Comparison of ENCODE assay signal across 1 cellular context in the genomic region with DNA sequence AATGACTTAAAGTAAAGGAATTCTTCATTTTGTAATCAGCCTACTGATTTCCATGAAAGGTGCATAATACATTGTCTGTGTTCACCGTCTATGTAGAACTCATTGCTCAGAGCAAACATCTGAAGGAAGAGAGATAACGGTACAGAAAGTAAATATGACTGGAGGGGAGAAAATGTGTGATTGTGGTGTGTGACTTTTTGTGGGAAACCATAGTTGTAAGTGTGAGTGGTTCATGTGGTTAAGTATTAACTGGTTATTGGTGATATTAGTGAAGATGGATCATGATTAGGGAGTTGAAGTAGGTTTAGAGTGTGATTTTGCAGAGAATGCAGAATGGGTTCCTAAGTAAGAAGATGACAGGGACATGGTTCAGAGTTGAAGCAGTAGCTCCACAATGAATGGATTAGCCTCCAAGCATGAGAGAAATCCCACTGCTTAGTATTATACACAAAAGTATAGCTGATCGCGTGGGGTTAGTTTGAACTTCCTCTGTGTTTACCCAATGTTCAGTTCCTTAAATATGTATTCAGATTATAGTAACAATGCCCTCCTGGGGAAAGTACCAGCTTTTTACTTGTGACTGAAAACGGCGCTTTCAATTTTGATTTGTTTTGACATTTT.
TF ChIP-seq lines count a peak whose summit lies in the region.

No MANE protein-coding gene starts in this region.

TF ChIP-seq in HepG2, 621 proteins besides CTCF, POLR2A, EP300 and RAD21 (continued from another document and continues in another):
- peak; percentile 96 for TF ChIP-seq AHDC1 (CRISPR knock-in tag; IDR thresholded peaks at IDR 0.05; ENCODE audit: borderline replicate concordance)
- TF ChIP-seq, protein P1, sequence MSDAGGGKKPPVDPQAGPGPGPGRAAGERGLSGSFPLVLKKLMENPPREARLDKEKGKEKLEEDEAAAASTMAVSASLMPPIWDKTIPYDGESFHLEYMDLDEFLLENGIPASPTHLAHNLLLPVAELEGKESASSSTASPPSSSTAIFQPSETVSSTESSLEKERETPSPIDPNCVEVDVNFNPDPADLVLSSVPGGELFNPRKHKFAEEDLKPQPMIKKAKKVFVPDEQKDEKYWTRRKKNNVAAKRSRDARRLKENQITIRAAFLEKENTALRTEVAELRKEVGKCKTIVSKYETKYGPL (CRISPR knock-in tag; IDR thresholded peaks at IDR 0.05) = no peak
- TF ChIP-seq, protein P2, sequence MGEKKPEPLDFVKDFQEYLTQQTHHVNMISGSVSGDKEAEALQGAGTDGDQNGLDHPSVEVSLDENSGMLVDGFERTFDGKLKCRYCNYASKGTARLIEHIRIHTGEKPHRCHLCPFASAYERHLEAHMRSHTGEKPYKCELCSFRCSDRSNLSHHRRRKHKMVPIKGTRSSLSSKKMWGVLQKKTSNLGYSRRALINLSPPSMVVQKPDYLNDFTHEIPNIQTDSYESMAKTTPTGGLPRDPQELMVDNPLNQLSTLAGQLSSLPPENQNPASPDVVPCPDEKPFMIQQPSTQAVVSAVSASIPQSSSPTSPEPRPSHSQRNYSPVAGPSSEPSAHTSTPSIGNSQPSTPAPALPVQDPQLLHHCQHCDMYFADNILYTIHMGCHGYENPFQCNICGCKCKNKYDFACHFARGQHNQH (CRISPR knock-in tag; IDR thresholded peaks at IDR 0.05) = peak; percentile 29; the same call in 1 of the 2 replicates
- TF ChIP-seq, protein P3, sequence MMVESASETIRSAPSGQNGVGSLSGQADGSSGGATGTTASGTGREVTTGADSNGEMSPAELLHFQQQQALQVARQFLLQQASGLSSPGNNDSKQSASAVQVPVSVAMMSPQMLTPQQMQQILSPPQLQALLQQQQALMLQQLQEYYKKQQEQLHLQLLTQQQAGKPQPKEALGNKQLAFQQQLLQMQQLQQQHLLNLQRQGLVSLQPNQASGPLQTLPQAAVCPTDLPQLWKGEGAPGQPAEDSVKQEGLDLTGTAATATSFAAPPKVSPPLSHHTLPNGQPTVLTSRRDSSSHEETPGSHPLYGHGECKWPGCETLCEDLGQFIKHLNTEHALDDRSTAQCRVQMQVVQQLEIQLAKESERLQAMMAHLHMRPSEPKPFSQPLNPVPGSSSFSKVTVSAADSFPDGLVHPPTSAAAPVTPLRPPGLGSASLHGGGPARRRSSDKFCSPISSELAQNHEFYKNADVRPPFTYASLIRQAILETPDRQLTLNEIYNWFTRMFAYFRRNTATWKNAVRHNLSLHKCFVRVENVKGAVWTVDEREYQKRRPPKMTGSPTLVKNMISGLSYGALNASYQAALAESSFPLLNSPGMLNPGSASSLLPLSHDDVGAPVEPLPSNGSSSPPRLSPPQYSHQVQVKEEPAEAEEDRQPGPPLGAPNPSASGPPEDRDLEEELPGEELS (CRISPR knock-in tag; IDR thresholded peaks at IDR 0.05) = peak; percentile 97
- TF ChIP-seq HOMEZ (CRISPR knock-in tag; IDR thresholded peaks at IDR 0.05; ENCODE audit: low read depth) = peak; percentile 90
- TF ChIP-seq ZBTB20 (CRISPR knock-in tag; IDR thresholded peaks at IDR 0.05; ENCODE audit: borderline replicate concordance, low read depth) = peak; percentile 83; the same call in 1 of the 2 replicates
- no peak for TF ChIP-seq GLMP (CRISPR knock-in tag; IDR thresholded peaks at IDR 0.05; ENCODE audit: borderline replicate concordance)
- TF ChIP-seq REST (IDR thresholded peaks at IDR 0.05; ENCODE audit: borderline replicate concordance in 1 of 2, low read depth in 1 of 2, low read length in 2 of 2) = peak in 1 of 2 experiments; percentile 51; a peak in 2 of 4 replicates
- TF ChIP-seq NKX3-1 (CRISPR knock-in tag; IDR thresholded peaks at IDR 0.05) = peak; percentile 83; the same call in 1 of the 2 replicates
- TF ChIP-seq TCF7L2 (IDR thresholded peaks at IDR 0.05; ENCODE audit: low read depth, low read length) = no peak
- TF ChIP-seq TBX2 (CRISPR knock-in tag; IDR thresholded peaks at IDR 0.05; ENCODE audit: borderline replicate concordance) = peak; percentile 86
- no peak for TF ChIP-seq NFE2L2 (IDR thresholded peaks at IDR 0.05; ENCODE audit: low read length)
- 0 out of 2 replicates have a peak, but pooled peaks have one; percentile 37 for TF ChIP-seq ZNF800 (CRISPR knock-in tag; IDR thresholded peaks at IDR 0.05)
- peak; percentile 84 for TF ChIP-seq RARA (CRISPR knock-in tag; IDR thresholded peaks at IDR 0.05)
- TF ChIP-seq NFYC (CRISPR knock-in tag; IDR thresholded peaks at IDR 0.05) = peak; percentile 25; the same call in 1 of the 2 replicates
- peak; percentile 35; the same call in 1 of the 2 replicates for TF ChIP-seq ZBTB7B (CRISPR knock-in tag; IDR thresholded peaks at IDR 0.05)
- no peak for TF ChIP-seq MAFK (conservative IDR thresholded peaks at IDR 0.05 in 1 of 2, IDR thresholded peaks at IDR 0.05 in 1 of 2; ENCODE audit: low read length in 2 of 2)
- TF ChIP-seq SAP130 (CRISPR knock-in tag; IDR thresholded peaks at IDR 0.05; ENCODE audit: low read depth) = peak; percentile 84
- no peak for TF ChIP-seq LRRFIP1 (CRISPR knock-in tag; conservative IDR thresholded peaks at IDR 0.05)
- TF ChIP-seq MBD4 (IDR thresholded peaks at IDR 0.05; ENCODE audit: borderline replicate concordance, low read length) = no peak; the same call in 1 of the 2 replicates
- 0 out of 2 replicates have a peak, but pooled peaks have one; percentile 44 for TF ChIP-seq DMAP1 (CRISPR knock-in tag; IDR thresholded peaks at IDR 0.05)
- TF ChIP-seq HNRNPUL1 (IDR thresholded peaks at IDR 0.05; ENCODE audit: low read depth, low read length) = peak; percentile 67; the same call in 1 of the 2 replicates
- TF ChIP-seq GATAD1 (CRISPR knock-in tag; IDR thresholded peaks at IDR 0.05) = peak; percentile 67
- no peak for TF ChIP-seq ZNF326 (CRISPR knock-in tag; IDR thresholded peaks at IDR 0.05; ENCODE audit: borderline replicate concordance)
- TF ChIP-seq ZNF589 (CRISPR knock-in tag; conservative IDR thresholded peaks at IDR 0.05) = peak; percentile 76; the same call in 1 of the 2 replicates
- TF ChIP-seq SUZ12 (IDR thresholded peaks at IDR 0.05; ENCODE audit: low read depth, low read length) = no peak
- peak; percentile 72 for TF ChIP-seq KAT7 (CRISPR knock-in tag; IDR thresholded peaks at IDR 0.05; ENCODE audit: borderline replicate concordance)
